Comparison of ENCODE assay signal across 16 cellular contexts in genomic region chr14:54708982-54709381, GRCh38.
A peak's percentile ranks its signal among the peaks of the same experiment; 100 is the strongest.
DNase-seq lines count a peak whose midpoint lies in the region; ATAC-seq and TF ChIP-seq lines count a peak whose summit lies in the region.
"Had no signal": no experiment of that assay in that cellular context is flagged by ENCODE, and none has a peak within 500 bp of the region (broad histone marks: within the 10 kb centered on the region; RNA-seq: fewer than 3 reads in every experiment).

No MANE protein-coding gene starts in this region.

- peak overlapping the region; percentile 2 for H3K4me2 ChIP-seq in Karpas-422 (ENCODE audit: low read depth, low read length, poor library complexity, severe bottlenecking)

- no peak overlapping the region for H3K4me3 ChIP-seq in left ventricle myocardium inferior
- H3K4me3 ChIP-seq in Karpas-422 (ENCODE audit: low read length), result no peak overlapping the region
- no peak overlapping the region for H3K4me3 ChIP-seq in thyroid gland (replicated peaks in 1 of 3)

- H3K36me3 ChIP-seq in left ventricle myocardium inferior (no peaks in the 10 kb centered on the region), Karpas-422 (ENCODE audit: insufficient read depth, low read length) (peaks cover 55% of the 10 kb centered on the region), thyroid gland (no peaks in the 10 kb centered on the region)

- H3K9me3 ChIP-seq in left ventricle myocardium inferior (replicated peaks) (no peaks in the 10 kb centered on the region), Karpas-422 (ENCODE audit: low read length) (no peaks in the 10 kb centered on the region), thyroid gland (no peaks in the 10 kb centered on the region)
- H3K9me3 ChIP-seq: Caco-2 had no signal

- H3K79me2 ChIP-seq in Karpas-422 (ENCODE audit: low read length), result peaks cover 97% of the 10 kb centered on the region

- no peak for ATAC-seq in left cardiac atrium
- ATAC-seq in naive B cell (ENCODE audit: low read depth in 2 of 2), result peak; percentile 30 to 37
- ATAC-seq in stimulated activated memory B cell treated with anti-CD40 and anti-IgM and Interleukin-4, amounts not matched to agents 10 μg/mL and 1 μg/mL and 100 μg/mL, for 72 hours, result no peak
- ATAC-seq: CD8-positive, alpha-beta T cell; HepG2 had no signal

- H3K9me3 Mint-ChIP-seq in naive B cell, result no peaks in the 10 kb centered on the region
- H3K9me3 Mint-ChIP-seq in stimulated activated memory B cell treated with anti-CD40 and anti-IgM and Interleukin-4, amounts not matched to agents 10 μg/mL and 1 μg/mL and 100 μg/mL, for 72 hours, result no peaks in the 10 kb centered on the region
- H3K9me3 Mint-ChIP-seq: CD8-positive, alpha-beta T cell; H9 had no signal

- no peak for DNase-seq in left ventricle myocardium inferior
- DNase-seq in left cardiac atrium, result no peak
- DNase-seq in Karpas-422, result no peak
- DNase-seq in naive B cell, result no peak
- DNase-seq in thyroid gland, result peak; percentile 61 to 67
- no peak for DNase-seq in NCI-H2227 (lab: John Stamatoyannopoulos, UW; ENCODE audit: unreplicated experiment)
- no peak for DNase-seq in NCI-H2029 treated with DMSO at 0.1 percent for 48 hours (lab: John Stamatoyannopoulos, UW)
- DNase-seq: ACHN; CD8-positive, alpha-beta T cell; GF-D8; GOT3; H9 had no signal

- TF ChIP-seq POLR2A in thyroid gland (IDR thresholded peaks at IDR 0.05), result no peak

- H3K27me3 ChIP-seq in left ventricle myocardium inferior (ENCODE audit: low read depth), result no peaks in the 10 kb centered on the region
- no peaks in the 10 kb centered on the region for H3K27me3 ChIP-seq in Karpas-422 (ENCODE audit: low read length)
- H3K27me3 ChIP-seq in thyroid gland, result no peaks in the 10 kb centered on the region

- no peak overlapping the region for H3K4me3 Mint-ChIP-seq in naive B cell
- no peak overlapping the region for H3K4me3 Mint-ChIP-seq in stimulated activated memory B cell treated with anti-CD40 and anti-IgM and Interleukin-4, amounts not matched to agents 10 μg/mL and 1 μg/mL and 100 μg/mL, for 72 hours
- H3K4me3 Mint-ChIP-seq: CD14-positive monocyte; CD8-positive, alpha-beta T cell; H9 had no signal

- intact Hi-C loops in left ventricle myocardium inferior (cut with micrococcal nuclease), result no loop called here
- intact Hi-C loops in left cardiac atrium (cut with DNase I), result no loop called here
- intact Hi-C loops in thyroid gland (cut with DNase I), result no loop called here

- H4K20me1 ChIP-seq in Karpas-422 (ENCODE audit: insufficient read depth, low read depth, low read length), result 0 out of 2 replicates have a peak, but pooled peaks cover 3% of the 10 kb centered on the region

- no peaks in the 10 kb centered on the region for H3K9me2 ChIP-seq in Karpas-422 (replicated peaks; ENCODE audit: insufficient read depth, low read length)

- H3K9ac ChIP-seq in Karpas-422 (ENCODE audit: low read length), result no peak overlapping the region

- no peaks in the 10 kb centered on the region for H3K27me3 Mint-ChIP-seq in naive B cell
- no peaks in the 10 kb centered on the region for H3K27me3 Mint-ChIP-seq in stimulated activated memory B cell treated with anti-CD40 and anti-IgM and Interleukin-4, amounts not matched to agents 10 μg/mL and 1 μg/mL and 100 μg/mL, for 72 hours

- no peak overlapping the region for H3K27ac Mint-ChIP-seq in naive B cell
- no peak overlapping the region for H3K27ac Mint-ChIP-seq in stimulated activated memory B cell treated with anti-CD40 and anti-IgM and Interleukin-4, amounts not matched to agents 10 μg/mL and 1 μg/mL and 100 μg/mL, for 72 hours
- H3K27ac Mint-ChIP-seq: CD14-positive monocyte; CD8-positive, alpha-beta T cell; H9 had no signal

- H3K27ac ChIP-seq in left ventricle myocardium inferior (replicated peaks) (peak overlapping the region; percentile 11), Karpas-422 (ENCODE audit: low read length) (peak overlapping the region; percentile 34), thyroid gland (peak overlapping the region; percentile 39 to 81 (median 66))

- peaks cover 13 to 37% (median 21%) of the 10 kb centered on the region in 3 donors for H3K4me1 Mint-ChIP-seq in naive B cell
- peaks cover 32% of the 10 kb centered on the region for H3K4me1 Mint-ChIP-seq in stimulated activated memory B cell treated with anti-CD40 and anti-IgM and Interleukin-4, amounts not matched to agents 10 μg/mL and 1 μg/mL and 100 μg/mL, for 72 hours

- H3K36me3 Mint-ChIP-seq in naive B cell, result no peaks in the 10 kb centered on the region
- peaks cover 9% of the 10 kb centered on the region for H3K36me3 Mint-ChIP-seq in stimulated activated memory B cell treated with anti-CD40 and anti-IgM and Interleukin-4, amounts not matched to agents 10 μg/mL and 1 μg/mL and 100 μg/mL, for 72 hours
- H3K36me3 Mint-ChIP-seq: CD14-positive monocyte; CD8-positive, alpha-beta T cell had no signal

- peaks cover 86% of the 10 kb centered on the region for H3K4me1 ChIP-seq in left ventricle myocardium inferior
- peaks cover 68% of the 10 kb centered on the region for H3K4me1 ChIP-seq in Karpas-422 (ENCODE audit: low read length)
- H3K4me1 ChIP-seq in thyroid gland, result peaks cover 29 to 55% of the 10 kb centered on the region in 2 donors

- no peak for TF ChIP-seq CTCF in left ventricle myocardium inferior (IDR thresholded peaks at IDR 0.05; ENCODE audit: borderline replicate concordance)
- no peak for TF ChIP-seq CTCF in thyroid gland (IDR thresholded peaks at IDR 0.05)

- no peak overlapping the region for H2AFZ ChIP-seq in Karpas-422 (ENCODE audit: low read length)

- 46 to 48% methylated on average over 5 of the region's 5 CpGs for whole genome bisulfite sequencing in thyroid gland, 2 donors

Comparison
In these comparisons a context has a peak if more than half of its experiments do, and no peak if none do; other contexts are left out.
1. DNase-seq: peak in thyroid gland (2 of 2); none in left ventricle myocardium inferior (single experiment), left cardiac atrium (single experiment), Karpas-422 (single experiment), naive B cell (single experiment), NCI-H2227 (single experiment) and NCI-H2029 treated with DMSO at 0.1 percent for 48 hours (single experiment).
2. H3K27ac ChIP-seq: peak in every context shown above with its lines; median percentile 66 in thyroid gland; 34 in Karpas-422; 11 in left ventricle myocardium inferior.
3. ATAC-seq: peak in naive B cell (2 of 2); none in left cardiac atrium (0 of 2) and stimulated activated memory B cell treated with anti-CD40 and anti-IgM and Interleukin-4, amounts not matched to agents 10 μg/mL and 1 μg/mL and 100 μg/mL, for 72 hours (single experiment).